In the genomic region with DNA sequence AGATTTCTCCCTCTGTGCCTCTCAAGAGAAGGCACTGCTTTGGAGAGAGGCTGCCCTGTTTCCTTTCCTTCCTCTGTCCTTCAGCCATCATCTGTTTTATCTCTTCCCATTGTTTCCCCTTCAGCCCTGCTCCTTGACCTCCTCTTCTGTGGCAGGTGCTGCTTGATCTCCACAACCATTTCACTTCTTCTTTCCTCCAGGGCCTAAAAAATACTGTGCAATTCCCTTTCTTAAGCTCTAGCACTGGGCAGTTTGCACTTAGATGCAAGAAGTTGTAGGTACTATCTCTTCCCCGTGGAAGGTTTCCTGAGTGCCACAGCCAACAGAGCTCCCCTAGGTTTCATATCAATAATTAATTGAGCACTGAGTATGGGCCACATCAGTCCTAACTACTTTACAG, we compare ENCODE assay signal across 19 cellular contexts.
"Had no signal": no experiment of that assay in that cellular context is flagged by ENCODE, and none has a peak within 500 bp of the region (broad histone marks: within the 10 kb centered on the region; RNA-seq: fewer than 3 reads in every experiment).

No MANE protein-coding gene starts in this region.

- H3K4me1 Mint-ChIP-seq: activated naive CD8-positive, alpha-beta T cell treated with anti-CD3 and anti-CD28 coated beads for 36 hours; activated T-helper 17 cell treated with anti-CD3 and anti-CD28 coated beads, Interleukin-2, amount 50 U/mL, for 72 hours had no signal

- H3K27ac Mint-ChIP-seq: activated naive CD8-positive, alpha-beta T cell treated with anti-CD3 and anti-CD28 coated beads for 36 hours; activated T-helper 17 cell treated with anti-CD3 and anti-CD28 coated beads, Interleukin-2, amount 50 U/mL, for 72 hours; effector memory CD8-positive, alpha-beta T cell; mesothelial cell of epicardium; natural killer cell; stimulated activated effector memory CD8-positive, alpha-beta T cell treated with anti-CD3 and anti-CD28 coated beads, Interleukin-12 subunit alpha, Interleukin-12 subunit beta, amount 100 ng/mL, for 72 hours; type B pancreatic cell had no signal

- H3K4me3 ChIP-seq: dorsolateral prefrontal cortex, esophagus muscularis mucosa, left ventricle myocardium inferior, pancreas, psoas muscle, right atrium auricular region, thoracic aorta had no signal

- H3K36me3 ChIP-seq: esophagus muscularis mucosa, left ventricle myocardium inferior, pancreas, right atrium auricular region, thoracic aorta had no signal

- H3K27ac ChIP-seq: dorsolateral prefrontal cortex, esophagus muscularis mucosa, left ventricle myocardium inferior, pancreas, psoas muscle, right atrium auricular region, thoracic aorta had no signal

- H3K9me3 Mint-ChIP-seq: activated naive CD8-positive, alpha-beta T cell treated with anti-CD3 and anti-CD28 coated beads for 36 hours; activated T-helper 17 cell treated with anti-CD3 and anti-CD28 coated beads, Interleukin-2, amount 50 U/mL, for 72 hours; effector memory CD8-positive, alpha-beta T cell; mesothelial cell of epicardium; natural killer cell; stimulated activated effector memory CD8-positive, alpha-beta T cell treated with anti-CD3 and anti-CD28 coated beads, Interleukin-12 subunit alpha, Interleukin-12 subunit beta, amount 100 ng/mL, for 72 hours; type B pancreatic cell had no signal

- H3K4me3 Mint-ChIP-seq: activated naive CD8-positive, alpha-beta T cell treated with anti-CD3 and anti-CD28 coated beads for 36 hours; activated T-helper 17 cell treated with anti-CD3 and anti-CD28 coated beads, Interleukin-2, amount 50 U/mL, for 72 hours; effector memory CD8-positive, alpha-beta T cell; mesothelial cell of epicardium; natural killer cell; stimulated activated effector memory CD8-positive, alpha-beta T cell treated with anti-CD3 and anti-CD28 coated beads, Interleukin-12 subunit alpha, Interleukin-12 subunit beta, amount 100 ng/mL, for 72 hours; type B pancreatic cell had no signal

- H3K36me3 Mint-ChIP-seq: activated naive CD8-positive, alpha-beta T cell treated with anti-CD3 and anti-CD28 coated beads for 36 hours; mesothelial cell of epicardium; natural killer cell; stimulated activated effector memory CD8-positive, alpha-beta T cell treated with anti-CD3 and anti-CD28 coated beads, Interleukin-12 subunit alpha, Interleukin-12 subunit beta, amount 100 ng/mL, for 72 hours; type B pancreatic cell had no signal

- ATAC-seq: activated T-helper 17 cell treated with anti-CD3 and anti-CD28 coated beads, Interleukin-2, amount 50 U/mL, for 72 hours; effector memory CD8-positive, alpha-beta T cell; natural killer cell; pancreas; psoas muscle; stimulated activated effector memory CD8-positive, alpha-beta T cell treated with anti-CD3 and anti-CD28 coated beads, Interleukin-12 subunit alpha, Interleukin-12 subunit beta, amount 100 ng/mL, for 72 hours had no signal

- H3K4me1 ChIP-seq: pancreas, psoas muscle had no signal

- H3K27me3 ChIP-seq: dorsolateral prefrontal cortex, esophagus muscularis mucosa, pancreas, right atrium auricular region had no signal

- H3K27me3 Mint-ChIP-seq: effector memory CD8-positive, alpha-beta T cell had no signal

- H3K9me3 ChIP-seq: esophagus muscularis mucosa, left ventricle myocardium inferior, pancreas, psoas muscle, right atrium auricular region, thoracic aorta had no signal

- DNase-seq: activated naive CD4-positive, alpha-beta T cell treated with Interleukin-2 at 50 U/mL for 16 hours; activated naive CD8-positive, alpha-beta T cell treated with anti-CD3 and anti-CD28 coated beads for 36 hours; activated T-cell treated with anti-CD3 and anti-CD28 coated beads, Interleukin-2, amount 50 U/mL, for 1 hour; central memory CD4-positive, alpha-beta T cell; dorsolateral prefrontal cortex; effector memory CD8-positive, alpha-beta T cell; hypothalamus; left ventricle myocardium inferior; natural killer cell; pancreas; psoas muscle; stimulated activated CD4-positive, alpha-beta T cell treated with anti-CD3 and anti-CD28 coated beads, Interleukin-12 subunit alpha, Interleukin-12 subunit beta, amount 100 ng/mL, for 4 hours had no signal
